10 cellular contexts compared by ENCODE assay signal in the genomic region with DNA sequence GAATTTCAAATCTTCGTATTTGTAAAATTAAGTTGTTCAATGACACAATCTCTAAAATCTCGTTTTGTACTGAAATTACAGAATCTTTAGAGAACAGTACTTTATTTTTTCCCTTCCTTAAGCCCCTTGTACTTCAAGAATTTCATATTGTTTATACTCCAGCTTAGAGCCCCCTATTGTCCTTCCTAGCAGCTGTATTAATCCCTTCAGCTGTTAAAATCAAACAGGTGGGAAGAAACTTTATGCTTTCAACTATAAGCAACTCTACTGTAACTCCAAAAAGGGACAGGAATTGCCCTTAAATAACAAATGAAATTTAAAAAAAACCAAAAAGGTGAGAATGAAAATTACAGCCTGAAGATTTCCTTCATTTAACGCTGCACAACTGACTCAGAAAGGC. TPM values are rescaled to one million over a fixed set of nuclear protein-coding genes. Genes with fewer than 3 reads are reported as not detected.
DNase-seq lines count a peak whose midpoint lies in the region; FAIRE-seq and TF ChIP-seq lines count a peak whose summit lies in the region.
"Had no signal": no experiment of that assay in that cellular context is flagged by ENCODE, and none has a peak within 500 bp of the region (broad histone marks: within the 10 kb centered on the region; RNA-seq: fewer than 3 reads in every experiment).

No MANE protein-coding gene starts in this region.

- H3K36me3 Mint-ChIP-seq in Calu3 (ENCODE audit: insufficient read depth, unreplicated experiment) = peaks cover 73% of the 10 kb centered on the region

- H2BK120ac ChIP-seq in trophoblast cell (ENCODE audit: insufficient read depth, low read length, poor library complexity) = no peak overlapping the region

- H3K4me3 Mint-ChIP-seq in Calu3 (ENCODE audit: low read depth, unreplicated experiment) = peak overlapping the region; percentile 97

- no peak overlapping the region for H4K12ac ChIP-seq in trophoblast cell (ENCODE audit: low read depth, low read length)

- H3K4me3 ChIP-seq in PC-9 (peak overlapping the region; percentile 99), trophoblast cell (ENCODE audit: low read depth, low read length) (no peak overlapping the region)

- H3K79me2 ChIP-seq in PC-9 (ENCODE audit: low read depth) (peaks cover 66% of the 10 kb centered on the region), trophoblast cell (ENCODE audit: control insufficient read depth, insufficient read depth, low read length, poor library complexity) (peaks cover 27% of the 10 kb centered on the region)

- no peak overlapping the region for H3K18ac ChIP-seq in trophoblast cell (ENCODE audit: low read length)

- no peak overlapping the region for H3K9ac ChIP-seq in trophoblast cell (ENCODE audit: low read length)

- no peak overlapping the region for H4K8ac ChIP-seq in trophoblast cell (ENCODE audit: low read depth, low read length)

- H4K20me1 ChIP-seq in PC-9 (ENCODE audit: insufficient read depth) = peaks cover 54% of the 10 kb centered on the region

- TF ChIP-seq CTCF in Calu3 (IDR thresholded peaks at IDR 0.05; ENCODE audit: unreplicated experiment) = no peak
- TF ChIP-seq CTCF in PC-9 (conservative IDR thresholded peaks at IDR 0.05) = no peak

- no peak overlapping the region for H2BK12ac ChIP-seq in trophoblast cell (ENCODE audit: low read length)

- no peak overlapping the region for H3K4ac ChIP-seq in trophoblast cell (ENCODE audit: low read depth, low read length)

- H2BK5ac ChIP-seq in trophoblast cell (ENCODE audit: low read depth, low read length, poor library complexity) = no peak overlapping the region

- no peaks in the 10 kb centered on the region for H3K9me2 ChIP-seq in PC-9 (ENCODE audit: insufficient read depth)

- BruUV-seq in Calu3 (replicated peaks; lab: Mats Ljungman, UMichigan) = no TSS peak
- no TSS peak for BruUV-seq in PC-9 (replicated peaks; lab: Mats Ljungman, UMichigan)

- peaks cover 52% of the 10 kb centered on the region for H3K4me1 Mint-ChIP-seq in Calu3 (ENCODE audit: low read depth, unreplicated experiment)

- H3K4me2 ChIP-seq in PC-9 (peak overlapping the region; percentile 98), trophoblast cell (ENCODE audit: low read length) (peak overlapping the region; percentile 93)

- H3K9me3 ChIP-seq in PC-9 (ENCODE audit: insufficient read depth, low read depth) (no peaks in the 10 kb centered on the region), trophoblast cell (ENCODE audit: insufficient read depth, low read depth, low read length) (no peaks in the 10 kb centered on the region)

- H3K23ac ChIP-seq in trophoblast cell (ENCODE audit: low read length) = no peak overlapping the region

- H3K36me3 ChIP-seq in PC-9 (ENCODE audit: low read depth) = peaks cover 50% of the 10 kb centered on the region
- peaks cover 16 to 32% of the 10 kb centered on the region in 2 experiments for H3K36me3 ChIP-seq in trophoblast cell (ENCODE audit: control insufficient read depth in 1 of 2, insufficient read depth in 2 of 2, low read length in 2 of 2)

- no peak overlapping the region for H3K27ac Mint-ChIP-seq in Calu3 (ENCODE audit: unreplicated experiment)

- peaks cover 49% of the 10 kb centered on the region for H3K4me1 ChIP-seq in PC-9 (replicated peaks; ENCODE audit: insufficient read depth)
- peaks cover 14 to 18% of the 10 kb centered on the region in 2 experiments for H3K4me1 ChIP-seq in trophoblast cell (ENCODE audit: control insufficient read depth in 1 of 2, insufficient read depth in 2 of 2, low read length in 2 of 2)

- no CpG with 5 or more reads among the region's 3 CpGs for WGBS in trophoblast cell (ENCODE audit: extremely low coverage, insufficient coverage, insufficient read length)

- no peak overlapping the region for H3K14ac ChIP-seq in trophoblast cell (ENCODE audit: low read length)

- no peaks in the 10 kb centered on the region for H3K9me3 Mint-ChIP-seq in Calu3 (ENCODE audit: low read depth, unreplicated experiment)

- H3K79me1 ChIP-seq in trophoblast cell (ENCODE audit: low read length) = peaks cover 14% of the 10 kb centered on the region

- intact Hi-C loops in Calu3 (cut with micrococcal nuclease; ENCODE audit: unreplicated experiment) = loop anchor here (10.0 kb wide), 1 partner anchor 89 kb away; a partner anchor contains a TSS
- intact Hi-C loops in PC-9 (cut with micrococcal nuclease; ENCODE audit: unreplicated experiment) = loop anchor here (10.0 kb wide), 1 partner anchor 59 kb away; no protein-coding TSS in a partner anchor

- CTCF ChIA-PET in Calu3 (lab: Charles Lee) = interaction anchor here (0.6 to 1.2 kb wide), 3 partner anchors 16 to 87 kb away, joined by 3 to 4 read pairs (median 3); a partner anchor contains a TSS
- CTCF ChIA-PET in PC-9 (lab: Charles Lee) = no interaction called here

- DNase-seq in Calu3 (no peak), PC-9 (no peak), epithelial cell of prostate (ENCODE audit: low read depth, low spot score) (no peak), trophoblast cell (no peak), mucosa of gallbladder (ENCODE audit: low spot score) (no peak), GM19239 (ENCODE audit: insufficient read length, low spot score) (no peak), NCI-H446 treated with DMSO at 0.1 percent for 48 hours (lab: John Stamatoyannopoulos, UW) (no peak)
- DNase-seq in stimulated activated CD4-positive, alpha-beta T cell treated with anti-CD3 and anti-CD28 coated beads, Interleukin-4, amount 100 ng/mL, for 1 hour = no peak
- DNase-seq: NK-92 treated with Interleukin-12 subunit alpha and Interleukin-12 subunit beta, amount 100 ng/mL, for 24 hours had no signal

- no peaks in the 10 kb centered on the region for H3K27me3 ChIP-seq in PC-9 (ENCODE audit: insufficient read depth, low read depth)
- H3K27me3 ChIP-seq in trophoblast cell (ENCODE audit: insufficient read depth, low read length) = no peaks in the 10 kb centered on the region

- H2AFZ ChIP-seq in PC-9 (no peak overlapping the region), trophoblast cell (ENCODE audit: insufficient read depth, low read length, poor library complexity) (no peak overlapping the region)

- no peak overlapping the region for H2AK5ac ChIP-seq in trophoblast cell (ENCODE audit: low read length)

- POLR2A ChIA-PET in PC-9 (lab: Charles Lee; ENCODE audit: unreplicated experiment) = interaction anchor here (0.7 kb wide), 1 partner anchor 220 kb away, joined by 4 read pairs; no protein-coding TSS in a partner anchor

- no peak for FAIRE-seq in GM19239 (lab: Jason Lieb, UNC)
- FAIRE-seq: colon had no signal

- no peaks in the 10 kb centered on the region for H3K27me3 Mint-ChIP-seq in Calu3 (ENCODE audit: unreplicated experiment)

- H4K91ac ChIP-seq in trophoblast cell (ENCODE audit: low read depth, low read length) = no peak overlapping the region

- peaks cover 75% of the 10 kb centered on the region for H3F3A ChIP-seq in PC-9 (ENCODE audit: insufficient read depth, low read depth)

- H3K27ac ChIP-seq in PC-9 (peak overlapping the region; percentile 94), epithelial cell of prostate (peak overlapping the region; percentile 91), trophoblast cell (ENCODE audit: low read depth, low read length) (no peak overlapping the region)

RNA-seq across cellular contexts. Expression of a gene that starts 1.7 kb away (rescaled TPM):
- total RNA-seq in Calu3 (2022) (771 and 835 TPM in 2 replicates), PC-9 (2021) (812 and 1,035 TPM in 2 replicates), mucosa of gallbladder (599 TPM)
- 1,910 and 1,942 TPM in 2 replicates for polyA plus RNA-seq in trophoblast cell (2013)

RNA-seq across cellular contexts. Expression of a gene that starts 28.8 kb away (rescaled TPM):
- 35.3 and 39.7 TPM in 2 replicates for total RNA-seq in Calu3 (2022)
- 27.2 and 35.8 TPM in 2 replicates for total RNA-seq in PC-9 (2021)
- 12.5 and 13.4 TPM in 2 replicates for polyA plus RNA-seq in trophoblast cell (2013)
- 3.9 TPM for total RNA-seq in mucosa of gallbladder

RNA-seq across cellular contexts. Expression of a gene that starts 35.3 kb away (rescaled TPM):
- total RNA-seq in Calu3 (2022) (435 and 437 TPM in 2 replicates), PC-9 (2021) (227 and 322 TPM in 2 replicates), mucosa of gallbladder (201 TPM)
- 298 and 301 TPM in 2 replicates for polyA plus RNA-seq in trophoblast cell (2013)

RNA-seq across cellular contexts. Expression of a gene that starts 39.8 kb away (rescaled TPM):
- total RNA-seq in Calu3 (2022) (0.26 and 0.56 TPM in 2 replicates), PC-9 (2021) (2.1 and 2.2 TPM in 2 replicates), mucosa of gallbladder (19.0 TPM)
- 0.55 and 0.82 TPM in 2 replicates for polyA plus RNA-seq in trophoblast cell (2013)
